In the genomic region with DNA sequence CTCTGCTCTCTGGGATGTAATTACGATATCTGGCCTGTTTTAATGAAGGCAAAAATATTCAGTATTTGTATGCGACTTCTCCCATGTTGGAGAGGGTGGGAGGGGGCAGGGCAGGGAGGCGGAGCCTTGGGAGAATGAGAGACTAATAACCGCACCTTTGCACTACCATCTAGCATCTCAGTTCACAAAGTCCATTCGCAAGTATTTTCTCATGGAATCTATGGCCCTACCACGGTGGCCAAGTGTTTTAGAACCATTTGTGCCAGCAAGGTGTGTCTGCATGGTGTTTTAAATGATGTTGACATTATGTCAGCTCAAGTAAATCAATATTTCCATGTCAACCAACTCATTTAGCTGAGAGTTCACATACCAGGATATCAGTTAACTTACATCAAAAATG, we compare ENCODE assay signal across 24 cellular contexts. TPM values are rescaled to one million over a fixed set of nuclear protein-coding genes. Genes with fewer than 3 reads are reported as not detected.
"Had no signal": no experiment of that assay in that cellular context is flagged by ENCODE, and none has a peak within 500 bp of the region (broad histone marks: within the 10 kb centered on the region; RNA-seq: fewer than 3 reads in every experiment).

No MANE protein-coding gene starts in this region.

- DNase-seq: effector CD4-positive, alpha-beta T cell; endodermal cell; foreskin melanocyte; heart left ventricle; hippocampal formation; mesendoderm; naive thymus-derived CD8-positive, alpha-beta T cell; ovary; retina; right lobe of liver; spleen; stimulated activated CD4-positive, alpha-beta T cell treated with anti-CD3 and anti-CD28 coated beads, Interleukin-15, amount 100 ng/mL, for 24 hours; stimulated activated CD4-positive, alpha-beta T cell treated with anti-CD3 and anti-CD28 coated beads, Interleukin-1b, Interleukin-23, amount 100 ng/mL, for 48 hours; stimulated activated CD4-positive, alpha-beta T cell treated with anti-CD3 and anti-CD28 coated beads, Interleukin-4, amount 100 ng/mL, for 24 hours; tibial artery; upper lobe of right lung had no signal

- H3K4me3 ChIP-seq: coronary artery, heart left ventricle, ovary, prostate gland, right lobe of liver, spleen, tibial artery, upper lobe of right lung, vagina had no signal

- ATAC-seq: heart left ventricle; naive thymus-derived CD8-positive, alpha-beta T cell; right lobe of liver; stimulated activated memory B cell treated with anti-CD40 and anti-IgM and Interleukin-4, amounts not matched to agents 10 μg/mL and 1 μg/mL and 100 μg/mL, for 72 hours; upper lobe of right lung had no signal

- H3K27ac Mint-ChIP-seq: endodermal cell; stimulated activated memory B cell treated with anti-CD40 and anti-IgM and Interleukin-4, amounts not matched to agents 10 μg/mL and 1 μg/mL and 100 μg/mL, for 72 hours; stimulated activated naive CD8-positive, alpha-beta T cell treated with anti-CD3 and anti-CD28 coated beads, Interleukin-15, Interleukin-2, amounts not matched to agents 100 ng/mL and 50 ng/mL, for 24 hours had no signal

- H3K4me1 Mint-ChIP-seq: endodermal cell had no signal

- H3K27ac ChIP-seq: coronary artery, heart left ventricle, ovary, prostate gland, right lobe of liver, spleen, tibial artery, upper lobe of right lung, vagina had no signal

- H3K4me3 Mint-ChIP-seq: endodermal cell; naive thymus-derived CD8-positive, alpha-beta T cell; neural crest cell; stimulated activated memory B cell treated with anti-CD40 and anti-IgM and Interleukin-4, amounts not matched to agents 10 μg/mL and 1 μg/mL and 100 μg/mL, for 72 hours; stimulated activated naive CD8-positive, alpha-beta T cell treated with anti-CD3 and anti-CD28 coated beads, Interleukin-15, Interleukin-2, amounts not matched to agents 100 ng/mL and 50 ng/mL, for 24 hours had no signal

- H3K4me1 ChIP-seq: prostate gland, right lobe of liver, spleen, tibial artery, upper lobe of right lung, vagina had no signal

- H3K27me3 ChIP-seq: ovary, right lobe of liver, vagina had no signal

- H3K36me3 ChIP-seq: heart left ventricle, ovary, prostate gland, right lobe of liver, spleen, tibial artery, upper lobe of right lung, vagina had no signal

- H3K9me3 ChIP-seq: ovary, prostate gland, right lobe of liver, upper lobe of right lung, vagina had no signal

RNA-seq across cellular contexts. Expression of gene BLACAT1, which starts 14.3 kb away (rescaled TPM):
- total RNA-seq: liver, lung microvascular endothelial cell had no signal
- polyA plus RNA-seq: heart left ventricle; liver; naive thymus-derived CD8-positive, alpha-beta T cell had no signal

RNA-seq across cellular contexts. Expression of gene LEMD1, which starts 48.3 kb away (rescaled TPM):
- total RNA-seq: liver; lung microvascular endothelial cell; naive thymus-derived CD8-positive, alpha-beta T cell; right lobe of liver; spleen; vagina had no signal
- polyA plus RNA-seq: heart left ventricle; liver; naive thymus-derived CD8-positive, alpha-beta T cell; spleen had no signal
